ENCODE assay signal across 2 cellular contexts in the genomic region with DNA sequence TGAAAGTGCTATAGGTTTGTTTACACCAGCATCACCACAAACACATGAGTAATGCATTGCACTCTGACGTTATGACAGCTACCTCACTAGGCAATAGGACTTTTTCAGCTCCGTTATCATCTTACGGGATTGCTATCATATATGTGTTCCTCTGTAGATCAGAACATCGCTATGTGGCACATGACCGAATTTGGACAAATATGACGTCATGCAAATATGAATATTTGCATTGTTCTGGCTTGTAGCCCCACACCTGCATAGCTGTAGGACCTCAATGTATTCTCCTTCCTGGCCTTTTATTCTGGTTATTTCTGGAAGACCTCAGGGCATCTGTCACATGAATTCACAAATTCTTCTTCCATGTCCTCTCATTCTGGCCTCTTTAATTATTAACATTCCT.
TF ChIP-seq lines count a peak whose summit lies in the region.

No MANE protein-coding gene starts in this region.

TF ChIP-seq in HepG2, 621 proteins besides CTCF, POLR2A, EP300 and RAD21:
- TF ChIP-seq ARNT2 (CRISPR knock-in tag; IDR thresholded peaks at IDR 0.05; ENCODE audit: low read depth) (no peak), ZFP37 (CRISPR knock-in tag; IDR thresholded peaks at IDR 0.05; ENCODE audit: borderline replicate concordance) (no peak), ATF7 (IDR thresholded peaks at IDR 0.05) (peak; percentile 100), ATF7 (CRISPR knock-in tag; IDR thresholded peaks at IDR 0.05) (no peak), ZNF331 (CRISPR knock-in tag; IDR thresholded peaks at IDR 0.05) (no peak), ZFP36L2 (CRISPR knock-in tag; IDR thresholded peaks at IDR 0.05) (no peak), ZNF563 (CRISPR knock-in tag; IDR thresholded peaks at IDR 0.05) (no peak), RFX1 (IDR thresholded peaks at IDR 0.05) (no peak), KMT2B (CRISPR knock-in tag; IDR thresholded peaks at IDR 0.05) (no peak), CREB1 (IDR thresholded peaks at IDR 0.05) (peak; percentile 97), CREB1 (CRISPR knock-in tag; IDR thresholded peaks at IDR 0.05) (no peak)
- TF ChIP-seq, protein P1, sequence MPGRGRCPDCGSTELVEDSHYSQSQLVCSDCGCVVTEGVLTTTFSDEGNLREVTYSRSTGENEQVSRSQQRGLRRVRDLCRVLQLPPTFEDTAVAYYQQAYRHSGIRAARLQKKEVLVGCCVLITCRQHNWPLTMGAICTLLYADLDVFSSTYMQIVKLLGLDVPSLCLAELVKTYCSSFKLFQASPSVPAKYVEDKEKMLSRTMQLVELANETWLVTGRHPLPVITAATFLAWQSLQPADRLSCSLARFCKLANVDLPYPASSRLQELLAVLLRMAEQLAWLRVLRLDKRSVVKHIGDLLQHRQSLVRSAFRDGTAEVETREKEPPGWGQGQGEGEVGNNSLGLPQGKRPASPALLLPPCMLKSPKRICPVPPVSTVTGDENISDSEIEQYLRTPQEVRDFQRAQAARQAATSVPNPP (CRISPR knock-in tag; IDR thresholded peaks at IDR 0.05): no peak
- TF ChIP-seq, protein P2, sequence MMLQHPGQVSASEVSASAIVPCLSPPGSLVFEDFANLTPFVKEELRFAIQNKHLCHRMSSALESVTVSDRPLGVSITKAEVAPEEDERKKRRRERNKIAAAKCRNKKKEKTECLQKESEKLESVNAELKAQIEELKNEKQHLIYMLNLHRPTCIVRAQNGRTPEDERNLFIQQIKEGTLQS (CRISPR knock-in tag; IDR thresholded peaks at IDR 0.05): no peak
- TF ChIP-seq, protein P3, sequence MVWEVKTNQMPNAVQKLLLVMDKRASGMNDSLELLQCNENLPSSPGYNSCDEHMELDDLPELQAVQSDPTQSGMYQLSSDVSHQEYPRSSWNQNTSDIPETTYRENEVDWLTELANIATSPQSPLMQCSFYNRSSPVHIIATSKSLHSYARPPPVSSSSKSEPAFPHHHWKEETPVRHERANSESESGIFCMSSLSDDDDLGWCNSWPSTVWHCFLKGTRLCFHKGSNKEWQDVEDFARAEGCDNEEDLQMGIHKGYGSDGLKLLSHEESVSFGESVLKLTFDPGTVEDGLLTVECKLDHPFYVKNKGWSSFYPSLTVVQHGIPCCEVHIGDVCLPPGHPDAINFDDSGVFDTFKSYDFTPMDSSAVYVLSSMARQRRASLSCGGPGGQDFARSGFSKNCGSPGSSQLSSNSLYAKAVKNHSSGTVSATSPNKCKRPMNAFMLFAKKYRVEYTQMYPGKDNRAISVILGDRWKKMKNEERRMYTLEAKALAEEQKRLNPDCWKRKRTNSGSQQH (CRISPR knock-in tag; IDR thresholded peaks at IDR 0.05; ENCODE audit: low read depth): no peak
- TF ChIP-seq, protein P4, sequence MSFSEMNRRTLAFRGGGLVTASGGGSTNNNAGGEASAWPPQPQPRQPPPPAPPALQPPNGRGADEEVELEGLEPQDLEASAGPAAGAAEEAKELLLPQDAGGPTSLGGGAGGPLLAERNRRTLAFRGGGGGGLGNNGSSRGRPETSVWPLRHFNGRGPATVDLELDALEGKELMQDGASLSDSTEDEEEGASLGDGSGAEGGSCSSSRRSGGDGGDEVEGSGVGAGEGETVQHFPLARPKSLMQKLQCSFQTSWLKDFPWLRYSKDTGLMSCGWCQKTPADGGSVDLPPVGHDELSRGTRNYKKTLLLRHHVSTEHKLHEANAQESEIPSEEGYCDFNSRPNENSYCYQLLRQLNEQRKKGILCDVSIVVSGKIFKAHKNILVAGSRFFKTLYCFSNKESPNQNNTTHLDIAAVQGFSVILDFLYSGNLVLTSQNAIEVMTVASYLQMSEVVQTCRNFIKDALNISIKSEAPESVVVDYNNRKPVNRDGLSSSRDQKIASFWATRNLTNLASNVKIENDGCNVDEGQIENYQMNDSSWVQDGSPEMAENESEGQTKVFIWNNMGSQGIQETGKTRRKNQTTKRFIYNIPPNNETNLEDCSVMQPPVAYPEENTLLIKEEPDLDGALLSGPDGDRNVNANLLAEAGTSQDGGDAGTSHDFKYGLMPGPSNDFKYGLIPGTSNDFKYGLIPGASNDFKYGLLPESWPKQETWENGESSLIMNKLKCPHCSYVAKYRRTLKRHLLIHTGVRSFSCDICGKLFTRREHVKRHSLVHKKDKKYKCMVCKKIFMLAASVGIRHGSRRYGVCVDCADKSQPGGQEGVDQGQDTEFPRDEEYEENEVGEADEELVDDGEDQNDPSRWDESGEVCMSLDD (CRISPR knock-in tag; IDR thresholded peaks at IDR 0.05; ENCODE audit: borderline replicate concordance): no peak

TF ChIP-seq in K562, 482 proteins besides CTCF, POLR2A, EP300 and RAD21:
- TF ChIP-seq, protein P5, sequence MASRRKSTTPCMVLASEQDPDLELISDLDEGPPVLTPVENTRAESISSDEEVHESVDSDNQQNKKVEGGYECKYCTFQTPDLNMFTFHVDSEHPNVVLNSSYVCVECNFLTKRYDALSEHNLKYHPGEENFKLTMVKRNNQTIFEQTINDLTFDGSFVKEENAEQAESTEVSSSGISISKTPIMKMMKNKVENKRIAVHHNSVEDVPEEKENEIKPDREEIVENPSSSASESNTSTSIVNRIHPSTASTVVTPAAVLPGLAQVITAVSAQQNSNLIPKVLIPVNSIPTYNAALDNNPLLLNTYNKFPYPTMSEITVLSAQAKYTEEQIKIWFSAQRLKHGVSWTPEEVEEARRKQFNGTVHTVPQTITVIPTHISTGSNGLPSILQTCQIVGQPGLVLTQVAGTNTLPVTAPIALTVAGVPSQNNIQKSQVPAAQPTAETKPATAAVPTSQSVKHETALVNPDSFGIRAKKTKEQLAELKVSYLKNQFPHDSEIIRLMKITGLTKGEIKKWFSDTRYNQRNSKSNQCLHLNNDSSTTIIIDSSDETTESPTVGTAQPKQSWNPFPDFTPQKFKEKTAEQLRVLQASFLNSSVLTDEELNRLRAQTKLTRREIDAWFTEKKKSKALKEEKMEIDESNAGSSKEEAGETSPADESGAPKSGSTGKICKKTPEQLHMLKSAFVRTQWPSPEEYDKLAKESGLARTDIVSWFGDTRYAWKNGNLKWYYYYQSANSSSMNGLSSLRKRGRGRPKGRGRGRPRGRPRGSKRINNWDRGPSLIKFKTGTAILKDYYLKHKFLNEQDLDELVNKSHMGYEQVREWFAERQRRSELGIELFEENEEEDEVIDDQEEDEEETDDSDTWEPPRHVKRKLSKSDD (conservative IDR thresholded peaks at IDR 0.05; ENCODE audit: low read length): no peak
- TF ChIP-seq ATF1 (CRISPR knock-in tag; IDR thresholded peaks at IDR 0.05) (no peak), ATF1 (tag; IDR thresholded peaks at IDR 0.05) (0 out of 2 replicates have a peak, but pooled peaks have one; percentile 24), KLF16 (IDR thresholded peaks at IDR 0.05) (no peak), ZNF3 (CRISPR knock-in tag; IDR thresholded peaks at IDR 0.05) (no peak), ATF7 (IDR thresholded peaks at IDR 0.05) (peak; percentile 34; the same call in 1 of the 2 replicates)
- TF ChIP-seq, protein P2 (IDR thresholded peaks at IDR 0.05): peak; percentile 52
- TF ChIP-seq, protein P2 (CRISPR knock-in tag; conservative IDR thresholded peaks at IDR 0.05): no peak
